1 cellular context compared by ENCODE assay signal in genomic region chr15:41980654-41981323, GRCh38.
TF ChIP-seq lines count a peak whose summit lies in the region.

No MANE protein-coding gene starts in this region.

TF ChIP-seq in SK-N-SH, 30 proteins besides CTCF, POLR2A, EP300 and RAD21 (continued from another document):
- TF ChIP-seq REST (IDR thresholded peaks at IDR 0.05; ENCODE audit: low read depth, low read length), result no peak
- no peak for TF ChIP-seq IRF3 (IDR thresholded peaks at IDR 0.05; ENCODE audit: low read depth, low read length)
- no peak for TF ChIP-seq FOSL2 (IDR thresholded peaks at IDR 0.05; ENCODE audit: borderline replicate concordance, low read depth)
- no peak for TF ChIP-seq CHD2 (IDR thresholded peaks at IDR 0.05; ENCODE audit: low read length, partially characterized antibody)
- no peak for TF ChIP-seq FOXM1 (IDR thresholded peaks at IDR 0.05; ENCODE audit: low read depth)
- TF ChIP-seq ZBTB33 (IDR thresholded peaks at IDR 0.05; ENCODE audit: borderline replicate concordance, low read depth), result no peak
- TF ChIP-seq PBX3 (IDR thresholded peaks at IDR 0.05), result no peak
- no peak for TF ChIP-seq EZH2phosphoT487 (IDR thresholded peaks at IDR 0.05; ENCODE audit: borderline replicate concordance, low read depth)
- TF ChIP-seq SMC3 (IDR thresholded peaks at IDR 0.05; ENCODE audit: low read depth, low read length), result no peak
